In the genomic region with DNA sequence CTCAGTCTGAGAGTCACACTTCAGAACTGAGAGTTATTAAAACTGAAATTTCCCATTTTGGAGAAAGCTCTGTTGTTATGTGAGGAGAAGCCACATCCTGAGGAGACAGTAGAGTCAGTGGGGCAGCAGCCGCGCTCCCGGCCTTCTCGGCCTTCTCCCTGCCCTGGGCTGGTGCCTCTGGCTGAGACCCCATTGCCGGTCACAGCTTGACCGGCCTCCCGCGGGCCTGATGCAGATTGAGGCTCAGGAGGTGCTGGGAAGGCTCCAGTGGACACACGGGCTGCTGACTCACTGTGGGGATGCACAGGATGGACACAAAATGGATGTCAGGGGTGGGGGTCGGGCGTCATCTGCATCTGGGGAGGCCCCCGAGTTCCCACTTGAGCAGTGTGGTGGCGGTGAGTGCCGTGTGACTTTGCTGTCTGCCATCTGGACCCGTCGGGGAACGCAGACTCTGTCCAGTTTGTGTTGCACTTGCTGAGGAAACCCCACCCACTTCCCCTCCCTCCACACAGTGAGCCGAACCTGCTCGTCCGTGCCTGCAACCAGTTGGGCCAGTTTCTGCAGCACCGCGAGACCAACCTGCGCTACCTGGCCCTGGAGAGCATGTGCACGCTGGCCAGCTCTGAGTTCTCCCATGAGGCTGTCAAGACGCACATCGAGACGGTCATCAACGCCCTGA, we compare ENCODE assay signal across 24 cellular contexts. TPM values are rescaled to one million over a fixed set of nuclear protein-coding genes. Genes with fewer than 3 reads are reported as not detected.
A peak's percentile ranks its signal among the peaks of the same experiment; 100 is the strongest.
DNase-seq lines count a peak whose midpoint lies in the region; ATAC-seq and TF ChIP-seq lines count a peak whose summit lies in the region.
"Had no signal": no experiment of that assay in that cellular context is flagged by ENCODE, and none has a peak within 500 bp of the region (broad histone marks: within the 10 kb centered on the region; RNA-seq: fewer than 3 reads in every experiment).

No MANE protein-coding gene starts in this region.

- TF ChIP-seq CTCF in right atrium auricular region (IDR thresholded peaks at IDR 0.05) (no peak), endothelial cell (IDR thresholded peaks at IDR 0.05; ENCODE audit: unreplicated experiment) (no peak), lung (IDR thresholded peaks at IDR 0.05; ENCODE audit: control extremely low read depth, extremely low read depth) (no peak)

- H3K27me3 Mint-ChIP-seq in endothelial cell (ENCODE audit: unreplicated experiment) = peaks cover 22% of the 10 kb centered on the region
- H3K27me3 Mint-ChIP-seq: brain; progenitor cell of endocrine pancreas; stimulated activated naive CD8-positive, alpha-beta T cell treated with anti-CD3 and anti-CD28 coated beads, Interleukin-15, Interleukin-2, amounts not matched to agents 100 ng/mL and 50 ng/mL, for 24 hours had no signal

- H3K27ac ChIP-seq in right atrium auricular region = no peak overlapping the region
- H3K27ac ChIP-seq in lung (ENCODE audit: low read depth in 1 of 2, low read length in 1 of 2) = peak overlapping the region in 1 of 2 donors; percentile 26
- H3K27ac ChIP-seq: foreskin keratinocyte, PC-9, SJSA1 had no signal

- DNase-seq in left ventricle myocardium superior (no peak), right atrium auricular region (ENCODE audit: low spot score) (no peak), endothelial cell (ENCODE audit: low spot score) (no peak), lung (ENCODE audit: low spot score) (peak; percentile 73), T1000 (lab: John Stamatoyannopoulos, UW) (no peak), NCI-H1092 treated with DMSO at 0.1 percent for 48 hours (lab: John Stamatoyannopoulos, UW) (no peak), erythroblast (lab: John Stamatoyannopoulos, UW) (no peak), medulla oblongata (ENCODE audit: extremely low spot score) (no peak)
- DNase-seq: ACHN; activated CD8-positive, alpha-beta memory T cell treated with anti-CD3 and anti-CD28 coated beads, Interleukin-2, amount 50 U/mL, for 48 hours; dermis blood vessel endothelial cell; DMS 273 treated with DMSO at 0.1 percent for 48 hours; foreskin keratinocyte; kidney glomerular epithelial cell; MG63 had no signal

- no peaks in the 10 kb centered on the region for H3K9me3 Mint-ChIP-seq in endothelial cell (ENCODE audit: unreplicated experiment)
- H3K9me3 Mint-ChIP-seq: brain; CD14-positive monocyte; stimulated activated naive CD8-positive, alpha-beta T cell treated with anti-CD3 and anti-CD28 coated beads, Interleukin-15, Interleukin-2, amounts not matched to agents 100 ng/mL and 50 ng/mL, for 24 hours; T-helper 1 cell treated with Interleukin-12 subunit alpha and Interleukin-12 subunit beta and Interleukin-4 antibody, amounts not matched to agents 30 μg/mL and 1 μg/mL, for 36 hours had no signal

- ATAC-seq in left ventricle myocardium superior (peak; percentile 27), lung (ENCODE audit: insufficient read depth, low FRiP score) (peak; percentile 57)
- ATAC-seq: foreskin keratinocyte had no signal

- TF ChIP-seq POLR2A in erythroblast (IDR thresholded peaks at IDR 0.05; ENCODE audit: low read length) = no peak

- 64 to 81% methylated on average over 24 to 28 of the region's 28 CpGs for WGBS in lung, 2 donors

- no peaks in the 10 kb centered on the region for H3K4me1 Mint-ChIP-seq in endothelial cell (ENCODE audit: unreplicated experiment)
- H3K4me1 Mint-ChIP-seq: brain, CD14-positive monocyte had no signal

- H3K27ac Mint-ChIP-seq in endothelial cell (ENCODE audit: unreplicated experiment) = peak overlapping the region; percentile 64
- H3K27ac Mint-ChIP-seq: brain; CD14-positive monocyte; progenitor cell of endocrine pancreas; stimulated activated naive CD8-positive, alpha-beta T cell treated with anti-CD3 and anti-CD28 coated beads, Interleukin-15, Interleukin-2, amounts not matched to agents 100 ng/mL and 50 ng/mL, for 24 hours; T-helper 1 cell treated with Interleukin-12 subunit alpha and Interleukin-12 subunit beta and Interleukin-4 antibody, amounts not matched to agents 30 μg/mL and 1 μg/mL, for 36 hours had no signal

- H3K4me1 ChIP-seq in right atrium auricular region (no peaks in the 10 kb centered on the region), lung (ENCODE audit: control insufficient read depth in 2 of 2, insufficient read depth in 2 of 2, low read length in 2 of 2) (peaks cover 0 to 6% of the 10 kb centered on the region in 2 donors)
- H3K4me1 ChIP-seq: foreskin keratinocyte, SJSA1 had no signal

- no peak overlapping the region for H3K4me3 Mint-ChIP-seq in endothelial cell (ENCODE audit: unreplicated experiment)
- H3K4me3 Mint-ChIP-seq: brain; CD14-positive monocyte; stimulated activated naive CD8-positive, alpha-beta T cell treated with anti-CD3 and anti-CD28 coated beads, Interleukin-15, Interleukin-2, amounts not matched to agents 100 ng/mL and 50 ng/mL, for 24 hours; T-helper 1 cell treated with Interleukin-12 subunit alpha and Interleukin-12 subunit beta and Interleukin-4 antibody, amounts not matched to agents 30 μg/mL and 1 μg/mL, for 36 hours had no signal

- peaks cover 45% of the 10 kb centered on the region for H3K36me3 Mint-ChIP-seq in endothelial cell (ENCODE audit: low read depth, unreplicated experiment)

- intact Hi-C loops in left ventricle myocardium superior (cut with micrococcal nuclease) = no loop called here

- peaks cover 75% of the 10 kb centered on the region for H3K36me3 ChIP-seq in right atrium auricular region
- peaks cover 17 to 68% of the 10 kb centered on the region in 2 donors for H3K36me3 ChIP-seq in lung (ENCODE audit: control insufficient read depth in 2 of 2, insufficient read depth in 2 of 2, low read length in 2 of 2)

- H3K27me3 ChIP-seq in right atrium auricular region (no peaks in the 10 kb centered on the region), lung (ENCODE audit: control insufficient read depth, insufficient read depth) (no peaks in the 10 kb centered on the region)
- H3K27me3 ChIP-seq: foreskin keratinocyte, MG63, SJSA1 had no signal

- H3K9me3 ChIP-seq in right atrium auricular region (no peaks in the 10 kb centered on the region), lung (ENCODE audit: control insufficient read depth in 2 of 2, insufficient read depth in 1 of 2, low read length in 1 of 2) (no peaks in the 10 kb centered on the region)
- H3K9me3 ChIP-seq: MG63, SJSA1 had no signal

- H3K4me3 ChIP-seq in right atrium auricular region = no peak overlapping the region
- H3K4me3 ChIP-seq in lung = no peak overlapping the region
- H3K4me3 ChIP-seq: MG63, PC-9, SJSA1, skin epidermis had no signal

RNA-seq across cellular contexts. Expression of a gene that starts 50.1 kb away (rescaled TPM):
- total RNA-seq in left ventricle myocardium superior = not detected
- not detected for total RNA-seq in right atrium auricular region
- not detected for total RNA-seq in endothelial cell (ENCODE audit: unreplicated experiment)
- total RNA-seq in lung = under 1 TPM in 1 of 2 donors, not detected in 1; 0.92 TPM
- polyA plus RNA-seq in lung = under 1 TPM; 0.01 to 0.06 TPM
- total RNA-seq: dermis blood vessel endothelial cell, foreskin keratinocyte, SJSA1 had no signal
- polyA plus RNA-seq: CD14-positive monocyte, foreskin keratinocyte, neural cell had no signal
